10 cellular contexts compared by ENCODE assay signal in genomic region chr7:155951554-155952158, GRCh38.
DNase-seq lines count a peak whose midpoint lies in the region; TF ChIP-seq lines count a peak whose summit lies in the region.
"Had no signal": no experiment of that assay in that cellular context is flagged by ENCODE, and none has a peak within 500 bp of the region (broad histone marks: within the 10 kb centered on the region; RNA-seq: fewer than 3 reads in every experiment).

No MANE protein-coding gene starts in this region.

- TF ChIP-seq CTCF in esophagus muscularis mucosa (IDR thresholded peaks at IDR 0.05): no peak

- 83% methylated on average over 14 of the region's 21 CpGs for WGBS in esophagus muscularis mucosa

- no peaks in the 10 kb centered on the region for H3K9me3 ChIP-seq in esophagus muscularis mucosa

- no peak for TF ChIP-seq POLR2A in esophagus muscularis mucosa (IDR thresholded peaks at IDR 0.05; ENCODE audit: low read depth)

- peaks cover 0 to 34% (median 0%) of the 10 kb centered on the region in 4 donors for H3K27me3 ChIP-seq in esophagus muscularis mucosa

- DNase-seq in HT-29 (ENCODE audit: low spot score) (peak; percentile 99), RPMI7951 (ENCODE audit: low read depth) (peak; percentile 98), esophagus muscularis mucosa (ENCODE audit: extremely low spot score) (peak; percentile 87), pulmonary artery endothelial cell (ENCODE audit: low read depth, low spot score) (peak; percentile 74), HCEC 1CT (no peak), HEK293T (ENCODE audit: extremely low spot score) (no peak), anterior cingulate cortex (lab: John Stamatoyannopoulos, UW) (no peak), NCI-H2227 treated with DMSO at 0.1 percent for 48 hours (lab: John Stamatoyannopoulos, UW) (no peak)
- DNase-seq: substantia nigra had no signal

- intact Hi-C loops in esophagus muscularis mucosa (cut with DNase I): no loop called here

- no peak overlapping the region for H3K27ac ChIP-seq in esophagus muscularis mucosa (replicated peaks in 1 of 4)
- H3K27ac ChIP-seq: skin epidermis had no signal

- no peaks in the 10 kb centered on the region for H3K36me3 ChIP-seq in esophagus muscularis mucosa

- POLR2A ChIA-PET in HEK293T (lab: Yijun Ruan, JAX): no interaction called here

- CTCF ChIA-PET in HEK293T (lab: Yijun Ruan, JAX): no interaction called here

- no peak for TF ChIP-seq EP300 in esophagus muscularis mucosa (IDR thresholded peaks at IDR 0.05)

- H3K4me3 ChIP-seq in esophagus muscularis mucosa: no peak overlapping the region
- H3K4me3 ChIP-seq: skin epidermis had no signal

- no peaks in the 10 kb centered on the region for H3K4me1 ChIP-seq in esophagus muscularis mucosa

TF ChIP-seq in HEK293T, 16 proteins besides CTCF, POLR2A, EP300 and RAD21:
- TF ChIP-seq TARDBP (IDR thresholded peaks at IDR 0.05) (no peak), L3MBTL2 (conservative IDR thresholded peaks at IDR 0.05) (no peak), SUZ12 (IDR thresholded peaks at IDR 0.05) (no peak), FOXK2 (IDR thresholded peaks at IDR 0.05) (no peak), FOXA1 (IDR thresholded peaks at IDR 0.05) (no peak), HDGF (IDR thresholded peaks at IDR 0.05; ENCODE audit: borderline replicate concordance) (no peak), CTBP1 (IDR thresholded peaks at IDR 0.05; ENCODE audit: borderline replicate concordance) (no peak), BHLHE40 (IDR thresholded peaks at IDR 0.05; ENCODE audit: borderline replicate concordance) (no peak), PKNOX1 (IDR thresholded peaks at IDR 0.05) (no peak), SP1 (IDR thresholded peaks at IDR 0.05) (no peak), ELF4 (IDR thresholded peaks at IDR 0.05) (no peak), LEF1 (IDR thresholded peaks at IDR 0.05; ENCODE audit: borderline replicate concordance) (no peak), ZNF384 (IDR thresholded peaks at IDR 0.05) (no peak), ARNT (IDR thresholded peaks at IDR 0.05) (no peak), NFRKB (IDR thresholded peaks at IDR 0.05) (no peak), FOXM1 (IDR thresholded peaks at IDR 0.05; ENCODE audit: borderline replicate concordance) (no peak)

Comparison
In these comparisons a context has a peak if more than half of its experiments do, and no peak if none do; other contexts are left out.
1. DNase-seq: peak in HT-29 (single experiment), RPMI7951 (single experiment), esophagus muscularis mucosa (single experiment) and pulmonary artery endothelial cell (single experiment); none in HCEC 1CT (single experiment), HEK293T (single experiment), anterior cingulate cortex (0 of 58) and NCI-H2227 treated with DMSO at 0.1 percent for 48 hours (single experiment).